1 cellular context compared by ENCODE assay signal in the genomic region with DNA sequence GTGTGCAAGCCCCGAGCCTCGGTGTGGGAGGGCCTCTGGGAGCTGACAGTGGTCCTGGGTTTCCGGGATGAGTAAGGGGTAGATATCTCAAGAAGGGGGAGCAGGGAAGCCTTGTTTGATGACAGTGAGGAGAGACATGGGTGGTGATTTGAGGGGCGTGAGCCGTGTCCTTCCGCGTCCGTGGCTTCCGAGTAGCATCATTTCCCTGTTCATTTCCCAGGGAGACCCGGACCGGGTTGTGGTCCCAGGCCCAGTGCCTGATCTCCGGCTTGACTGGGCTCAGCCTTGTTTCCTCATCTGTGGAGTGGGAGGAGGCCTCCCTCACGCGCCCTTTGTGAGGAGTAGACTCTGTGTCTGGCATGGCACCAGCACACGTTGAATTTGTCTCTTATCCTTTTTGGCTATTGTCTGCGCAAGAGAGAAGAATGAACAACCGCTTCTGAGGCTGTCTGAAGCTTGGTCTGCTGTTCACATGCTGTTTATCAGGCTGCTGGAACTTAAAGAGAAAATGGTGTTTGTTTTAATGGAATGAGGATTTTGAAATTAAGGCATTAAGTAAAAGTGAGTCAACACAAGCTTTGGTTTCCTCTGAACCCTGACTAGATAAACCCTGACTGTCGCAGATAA.
TF ChIP-seq lines count a peak whose summit lies in the region.

No MANE protein-coding gene starts in this region.

TF ChIP-seq in endothelial cell of umbilical vein, 7 proteins besides CTCF, POLR2A, EP300 and RAD21:
- TF ChIP-seq MYC (IDR thresholded peaks at IDR 0.05; ENCODE audit: low read depth, low read length) (no peak), POLR2AphosphoS5 (IDR thresholded peaks at IDR 0.05; ENCODE audit: insufficient read depth, low read depth, low read length) (no peak), JUN (IDR thresholded peaks at IDR 0.05; ENCODE audit: borderline replicate concordance, insufficient read depth, insufficient read length, low read depth) (no peak), FOS (IDR thresholded peaks at IDR 0.05; ENCODE audit: borderline replicate concordance, insufficient read depth, low read length) (no peak), EZH2 (IDR thresholded peaks at IDR 0.05; ENCODE audit: borderline replicate concordance, low read depth, low read length, severe bottlenecking) (no peak), GATA2 (IDR thresholded peaks at IDR 0.05; ENCODE audit: insufficient read depth, insufficient read length, low read depth, low read length) (no peak)
- TF ChIP-seq, protein P1, sequence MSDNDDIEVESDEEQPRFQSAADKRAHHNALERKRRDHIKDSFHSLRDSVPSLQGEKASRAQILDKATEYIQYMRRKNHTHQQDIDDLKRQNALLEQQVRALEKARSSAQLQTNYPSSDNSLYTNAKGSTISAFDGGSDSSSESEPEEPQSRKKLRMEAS (IDR thresholded peaks at IDR 0.05; ENCODE audit: insufficient read depth, insufficient read length): no peak
TF ChIP-seq in endothelial cell of umbilical vein: peak in this region for 0.
